Comparison of ENCODE assay signal across 9 cellular contexts in the genomic region with DNA sequence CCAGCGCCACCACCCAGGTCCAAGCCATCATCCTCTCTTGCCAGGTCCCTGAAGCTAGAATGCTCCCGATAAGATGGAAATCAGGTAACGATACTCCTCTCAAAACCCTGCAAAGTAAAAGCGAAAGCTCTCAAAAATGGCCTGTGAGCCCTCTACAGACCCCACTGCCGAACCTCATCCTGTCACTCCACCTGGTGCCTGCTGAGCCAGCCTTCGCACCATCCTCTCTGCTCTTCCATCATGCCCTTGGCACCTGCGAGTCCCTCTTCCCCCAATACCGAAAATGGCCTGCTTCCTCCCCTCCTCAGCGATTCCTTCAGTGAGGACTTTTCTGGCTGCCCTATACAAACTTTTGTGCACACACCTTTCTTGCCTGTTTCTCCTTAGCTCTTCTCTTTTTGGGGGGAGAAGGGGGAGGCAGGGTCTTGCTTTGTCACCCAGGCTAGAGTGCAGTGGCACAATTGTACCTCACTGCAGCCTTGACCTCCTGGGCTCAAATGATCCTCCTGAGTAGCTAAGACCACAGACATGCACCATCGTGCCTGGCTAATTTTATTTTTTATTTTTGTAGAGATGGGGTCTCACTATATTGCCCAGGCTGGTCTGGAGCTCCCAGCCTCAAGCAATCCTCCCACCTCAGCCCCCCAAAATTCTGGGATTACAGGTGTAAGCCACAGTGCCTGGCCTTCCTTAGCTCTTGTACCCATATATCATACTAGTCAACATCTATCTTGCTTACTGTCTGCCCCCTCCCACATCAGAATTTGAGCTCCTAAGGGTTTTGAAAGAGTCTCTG. TPM values are rescaled to one million over a fixed set of nuclear protein-coding genes. Genes with fewer than 3 reads are reported as not detected.
DNase-seq lines count a peak whose midpoint lies in the region; ATAC-seq, FAIRE-seq and TF ChIP-seq lines count a peak whose summit lies in the region.
"Had no signal": no experiment of that assay in that cellular context is flagged by ENCODE, and none has a peak within 500 bp of the region (broad histone marks: within the 10 kb centered on the region; RNA-seq: fewer than 3 reads in every experiment).

No MANE protein-coding gene starts in this region.

- no peak overlapping the region for H3K4ac ChIP-seq in neuronal stem cell (ENCODE audit: low read length)

- no peaks in the 10 kb centered on the region for H3K9me3 Mint-ChIP-seq in CD8-positive, alpha-beta T cell

- no TSS peak for BruUV-seq in K562 (replicated peaks; lab: Mats Ljungman, UMichigan)

- no peak for TF ChIP-seq EP300 in K562 (IDR thresholded peaks at IDR 0.05; ENCODE audit: low read length)

- no peak for FAIRE-seq in K562 (lab: Jason Lieb, UNC)
- FAIRE-seq in frontal cortex (lab: Jason Lieb, UNC), result no peak

- peak in 5 of 7 experiments; percentile 27 to 71 (median 50) for DNase-seq in CD8-positive, alpha-beta T cell
- no peak for DNase-seq in K562 (ENCODE audit: extremely low read depth in 1 of 4, low spot score in 3 of 4)
- DNase-seq in neuronal stem cell (ENCODE audit: low spot score), result no peak
- no peak for DNase-seq in mesenteric fat pad (ENCODE audit: low spot score)
- no peak for DNase-seq in AML-193 (lab: John Stamatoyannopoulos, UW)
- DNase-seq in frontal cortex (ENCODE audit: low spot score in 2 of 2), result no peak

- H3K9me3 ChIP-seq in CD8-positive, alpha-beta T cell (ENCODE audit: low read length), result no peaks in the 10 kb centered on the region
- no peaks in the 10 kb centered on the region for H3K9me3 ChIP-seq in Loucy (ENCODE audit: insufficient read depth, low read depth, low read length)
- H3K9me3 ChIP-seq in K562 (replicated peaks; ENCODE audit: control insufficient read depth, insufficient read depth, low read depth, low read length), result no peaks in the 10 kb centered on the region
- H3K9me3 ChIP-seq in neuronal stem cell (replicated peaks in 1 of 2; ENCODE audit: control insufficient read depth in 2 of 2, insufficient read depth in 1 of 2, low read depth in 1 of 2, low read length in 2 of 2), result no peaks in the 10 kb centered on the region

- peak overlapping the region; percentile 84 for H3K4me2 ChIP-seq in Loucy (ENCODE audit: low read depth, low read length, poor library complexity, severe bottlenecking)
- H3K4me2 ChIP-seq in K562 (ENCODE audit: insufficient read depth, low read length), result no peak overlapping the region
- no peak overlapping the region for H3K4me2 ChIP-seq in neuronal stem cell (ENCODE audit: insufficient read depth, low read length, poor library complexity, severe bottlenecking)

- 0 out of 2 replicates have a peak, but pooled peaks cover 3% of the 10 kb centered on the region for H3F3A ChIP-seq in Loucy (ENCODE audit: low read depth)

- peaks cover 28% of the 10 kb centered on the region for H4K20me1 ChIP-seq in Loucy (ENCODE audit: insufficient read depth, low read length, poor library complexity, severe bottlenecking)
- H4K20me1 ChIP-seq in K562 (replicated peaks; ENCODE audit: control insufficient read depth, insufficient read depth, low read length), result peaks cover 6% of the 10 kb centered on the region; the same call in 1 of the 2 replicates

- no peak overlapping the region for H3K18ac ChIP-seq in neuronal stem cell (ENCODE audit: low read length)

- H3K4me1 ChIP-seq in CD8-positive, alpha-beta T cell (ENCODE audit: insufficient read depth, low read length), result peaks cover 66% of the 10 kb centered on the region
- H3K4me1 ChIP-seq in Loucy (ENCODE audit: insufficient read depth, low read length, poor library complexity, severe bottlenecking) (peaks cover 51% of the 10 kb centered on the region), K562 (replicated peaks in 1 of 2; ENCODE audit: control insufficient read depth in 2 of 2, insufficient read depth in 2 of 2, low read length in 2 of 2) (peaks cover 32 to 51% of the 10 kb centered on the region in 2 experiments; a peak in 4 of 5 replicates), neuronal stem cell (ENCODE audit: control insufficient read depth in 2 of 2, insufficient read depth in 1 of 2, low read depth in 1 of 2, low read length in 2 of 2) (peaks cover 12 to 16% of the 10 kb centered on the region in 2 donors)

- peak overlapping the region; percentile 86 for H3K4me3 ChIP-seq in CD8-positive, alpha-beta T cell (ENCODE audit: low read depth, low read length)
- H3K4me3 ChIP-seq in Loucy (ENCODE audit: low read length, poor library complexity, severe bottlenecking) (peak overlapping the region; percentile 93), K562 (no peak overlapping the region), neuronal stem cell (ENCODE audit: low read length in 2 of 2) (no peak overlapping the region)

- H2BK12ac ChIP-seq in neuronal stem cell (ENCODE audit: low read length), result no peak overlapping the region

- peaks cover 71% of the 10 kb centered on the region for H3K79me2 ChIP-seq in Loucy (ENCODE audit: insufficient read depth, low read length)
- peaks cover 22% of the 10 kb centered on the region for H3K79me2 ChIP-seq in K562 (ENCODE audit: control insufficient read depth, insufficient read depth, low read length)

- H3K27me3 ChIP-seq in CD8-positive, alpha-beta T cell (ENCODE audit: insufficient read depth, low read length), result no peaks in the 10 kb centered on the region
- H3K27me3 ChIP-seq in Loucy (ENCODE audit: insufficient read depth, low read length, poor library complexity, severe bottlenecking) (no peaks in the 10 kb centered on the region), K562 (ENCODE audit: control insufficient read depth in 2 of 2, insufficient read depth in 2 of 2, low read length in 2 of 2) (no peaks in the 10 kb centered on the region), neuronal stem cell (ENCODE audit: control insufficient read depth in 3 of 3, insufficient read depth in 3 of 3, low read depth in 1 of 3, low read length in 3 of 3) (peaks cover 0 to 10% (median 4%) of the 10 kb centered on the region in 3 experiments)
- H3K27me3 ChIP-seq: foreskin keratinocyte had no signal

- no peak overlapping the region for H4K8ac ChIP-seq in neuronal stem cell (ENCODE audit: low read depth, low read length)

- H3K9ac ChIP-seq in Loucy (ENCODE audit: low read depth, low read length, poor library complexity, severe bottlenecking) (peak overlapping the region; percentile 94), K562 (ENCODE audit: insufficient read depth in 1 of 2, low read depth in 2 of 2, low read length in 2 of 2) (peak overlapping the region in 1 of 2 experiments; percentile 70; a peak in 1 of 4 replicates), neuronal stem cell (ENCODE audit: low read depth, low read length, poor library complexity) (no peak overlapping the region)

- H3K27ac ChIP-seq in CD8-positive, alpha-beta T cell (ENCODE audit: low read depth, low read length), result peak overlapping the region; percentile 81
- H3K27ac ChIP-seq in K562 (ENCODE audit: extremely low read depth, low read depth, low read length), result no peak overlapping the region
- H3K27ac ChIP-seq in neuronal stem cell (replicated peaks; ENCODE audit: low read length), result no peak overlapping the region
- H3K27ac ChIP-seq: foreskin keratinocyte had no signal

- peak overlapping the region; percentile 39 for H3K23ac ChIP-seq in neuronal stem cell (ENCODE audit: low read depth, low read length, poor library complexity)

- peak overlapping the region; percentile 100 for H3K27ac Mint-ChIP-seq in CD8-positive, alpha-beta T cell

- TF ChIP-seq RAD21 in K562 (CRISPR knock-in tag; conservative IDR thresholded peaks at IDR 0.05 in 1 of 2, IDR thresholded peaks at IDR 0.05 in 1 of 2), result no peak

- no peak overlapping the region for H2BK15ac ChIP-seq in neuronal stem cell (ENCODE audit: low read length)

- H2AK5ac ChIP-seq in neuronal stem cell (ENCODE audit: low read depth, low read length), result peak overlapping the region; percentile 32

- peaks cover 15% of the 10 kb centered on the region for H3K79me1 ChIP-seq in neuronal stem cell (ENCODE audit: low read depth, low read length)

- no peak overlapping the region for H3K14ac ChIP-seq in neuronal stem cell (ENCODE audit: low read length)

- peaks cover 3% of the 10 kb centered on the region for H3K36me3 Mint-ChIP-seq in CD8-positive, alpha-beta T cell

- ATAC-seq in CD8-positive, alpha-beta T cell, result peak; percentile 35
- ATAC-seq in K562, result no peak
- no peak for ATAC-seq in GM21367 (IDR thresholded peaks at IDR 0.05; ENCODE audit: unreplicated experiment)
- ATAC-seq: foreskin keratinocyte had no signal

- in situ Hi-C loops in K562 (cut with MboI), result loop anchor here (10.0 kb wide), 1 partner anchor 344 kb away; the partner anchor contains the start of gene MESP1

- H3K27me3 Mint-ChIP-seq in CD8-positive, alpha-beta T cell (ENCODE audit: low read depth), result no peaks in the 10 kb centered on the region

- POLR2A ChIA-PET in CD8-positive, alpha-beta T cell (lab: Charles Lee), result interaction anchor here (0.5 to 1.9 kb wide), 7 partner anchors 8 to 836 kb away, joined by 3 to 10 read pairs (median 4); partner anchors contain the start of genes AP3S2 and UNC45A
- POLR2A ChIA-PET in K562 (lab: Yijun Ruan, JAX), result interaction anchor here (0.7 to 1.2 kb wide), 3 partner anchors 12 to 20 kb away, joined by 3 to 6 read pairs (median 4); no protein-coding TSS in a partner anchor

- H3K9me2 ChIP-seq in Loucy (replicated peaks; ENCODE audit: low read depth, low read length), result no peaks in the 10 kb centered on the region

- TF ChIP-seq POLR2A in K562 (conservative IDR thresholded peaks at IDR 0.05), result no peak

- H3K4me3 Mint-ChIP-seq in CD8-positive, alpha-beta T cell, result peak overlapping the region; percentile 91

- H2BK120ac ChIP-seq in neuronal stem cell (ENCODE audit: low read depth, low read length), result no peak overlapping the region

- no peaks in the 10 kb centered on the region for H3K36me3 ChIP-seq in CD8-positive, alpha-beta T cell (ENCODE audit: insufficient read depth, low read length)
- H3K36me3 ChIP-seq in Loucy (ENCODE audit: insufficient read depth, low read length) (no peaks in the 10 kb centered on the region), K562 (ENCODE audit: control insufficient read depth, insufficient read depth, low read length) (no peaks in the 10 kb centered on the region), neuronal stem cell (replicated peaks in 1 of 2; ENCODE audit: control insufficient read depth in 2 of 2, insufficient read depth in 2 of 2, low read length in 2 of 2) (peaks cover 4 to 8% of the 10 kb centered on the region in 2 donors)

- no peak overlapping the region for H2BK5ac ChIP-seq in neuronal stem cell (ENCODE audit: low read length)

- peaks cover 78% of the 10 kb centered on the region for H3K4me1 Mint-ChIP-seq in CD8-positive, alpha-beta T cell (ENCODE audit: low read depth)

- whole genome bisulfite sequencing in K562 (ENCODE audit: insufficient coverage, low coverage, missing lambda C conversion rate), result 83% methylated on average over 10 of the region's 10 CpGs
- WGBS in neuronal stem cell (ENCODE audit: extremely low coverage in 2 of 2, insufficient read length in 2 of 2, insufficient replicate concordance in 1 of 2), 2 donors, result no CpG with 5 or more reads among the region's 10 CpGs

- H4K91ac ChIP-seq in neuronal stem cell (ENCODE audit: low read depth, low read length, poor library complexity), result no peak overlapping the region

- CTCF ChIA-PET in CD8-positive, alpha-beta T cell (lab: Charles Lee), result interaction anchor here (1.0 to 1.5 kb wide), 4 partner anchors 13 to 211 kb away, joined by 3 to 6 read pairs (median 4); no protein-coding TSS in a partner anchor
- CTCF ChIA-PET in K562 (lab: Yijun Ruan, JAX; ENCODE audit: low intra/inter-chr PET ratio), result interaction anchor here (0.9 kb wide), 1 partner anchor 201 kb away, joined by 4 read pairs; no protein-coding TSS in a partner anchor

- no peak overlapping the region for H2AFZ ChIP-seq in Loucy (ENCODE audit: low read length)
- H2AFZ ChIP-seq in K562 (ENCODE audit: low read depth, low read length), result no peak overlapping the region
- H2AFZ ChIP-seq in neuronal stem cell (ENCODE audit: low read length), result no peak overlapping the region

- no peak for TF ChIP-seq CTCF in CD8-positive, alpha-beta T cell (IDR thresholded peaks at IDR 0.05)
- no peak for TF ChIP-seq CTCF in Loucy (conservative IDR thresholded peaks at IDR 0.05; ENCODE audit: low read length)
- TF ChIP-seq CTCF in K562 (IDR thresholded peaks at IDR 0.05 in 2 of 3, conservative IDR thresholded peaks at IDR 0.05 in 1 of 3; ENCODE audit: insufficient read depth in 2 of 3, low read depth in 1 of 3, low read length in 3 of 3), result no peak

- peaks cover 3% of the 10 kb centered on the region for H3K9me1 ChIP-seq in K562 (ENCODE audit: control insufficient read depth, insufficient read depth, low read length)

- intact Hi-C loops in CD8-positive, alpha-beta T cell (cut with DNase I, micrococcal nuclease), result loop anchor here in 1 of 2 experiments (5.0 kb wide), 2 partner anchors 558 to 1753 kb away; partner anchors contain the start of gene SLCO3A1
- intact Hi-C loops in K562 (cut with micrococcal nuclease), result no loop called here

RNA-seq across cellular contexts. Expression of gene IDH2, which starts 3.0 kb away (rescaled TPM):
- total RNA-seq in CD8-positive, alpha-beta T cell, result 10 to 100 TPM; 41.5 to 42.2 TPM
- 8.3 and 17.4 TPM in 2 replicates for total RNA-seq in K562 (2011; cell fraction: chromatin; rRNA removed; ENCODE audit: low replicate concordance)
- total RNA-seq in K562 (2011; cell fraction: nucleolus; rRNA removed), result 17.3 and 17.6 TPM in 2 replicates
- total RNA-seq in K562 (2011; cell fraction: nucleoplasm; rRNA removed), result 13.9 and 15.0 TPM in 2 replicates
- total RNA-seq in K562 (2014; rRNA removed), result 59.2 and 74.5 TPM in 2 replicates
- total RNA-seq in K562 (2014; rRNA removed; fragmentation: Illumina TruSeq; extraction: Trizol), result 34.2 and 41.2 TPM in 2 replicates
- 72.3 and 72.6 TPM in 2 replicates for total RNA-seq in K562 (2015; rRNA removed; fragmentation: Illumina TruSeq; extraction: Trizol)
- 76.7 and 80.4 TPM in 2 replicates for total RNA-seq in K562 (2021)
- 99.9 and 181 TPM in 2 replicates for polyA plus RNA-seq in K562 (2011; rRNA removed)
- polyA plus RNA-seq in K562 (2011; cell fraction: cytosol; rRNA removed), result 113 and 128 TPM in 2 replicates
- 68.2 and 102 TPM in 2 replicates for polyA plus RNA-seq in K562 (2011; cell fraction: nucleus; rRNA removed)
- polyA plus RNA-seq in K562 (2012), result 68.8 and 135 TPM in 2 replicates
- 83.0 and 84.4 TPM in 2 replicates for polyA plus RNA-seq in K562 (2014; fragmentation: Illumina TruSeq; extraction: Trizol)
- 1 to 10 TPM in 1 of 2 experiments, under 1 TPM in 1; 0.70 to 3.1 TPM for polyA plus RNA-seq in K562 (2014; fragmentation: Nextera tagmentation; extraction: Ambion mirVana)
- 51.1 and 52.3 TPM in 2 replicates for polyA plus RNA-seq in K562 (2014; rRNA removed)
- 62.2 and 82.4 TPM in 2 replicates for polyA minus RNA-seq in K562 (2011; rRNA and poly(A)+ RNA removed)
- 51.4 and 98.5 TPM in 2 replicates for polyA minus RNA-seq in K562 (2011; cell fraction: cytosol; rRNA and poly(A)+ RNA removed)
- 7.0 and 20.3 TPM in 2 replicates for polyA minus RNA-seq in K562 (2011; cell fraction: nucleus; rRNA and poly(A)+ RNA removed)
- 111 TPM for polyA plus RNA-seq in neuronal stem cell (2013, experiment 1 of 2)
- polyA plus RNA-seq in neuronal stem cell (2013, experiment 2 of 2), result 110 TPM
- 56.1 TPM for total RNA-seq in mesenteric fat pad
- total RNA-seq in frontal cortex, result 77.9 TPM

Comparison
In these comparisons a context has a peak if more than half of its experiments do, and no peak if none do; other contexts are left out.
1. DNase-seq: peak in CD8-positive, alpha-beta T cell (5 of 7); none in K562 (0 of 4), neuronal stem cell (single experiment), mesenteric fat pad (single experiment), AML-193 (0 of 2) and frontal cortex (0 of 2).
2. H3K4me3 ChIP-seq: peak in CD8-positive, alpha-beta T cell (single experiment) and Loucy (single experiment); none in K562 (single experiment) and neuronal stem cell (0 of 2).